Comparison of ENCODE assay signal across 8 cellular contexts in genomic region chr3:155554777-155555445, GRCh38.
A peak's percentile ranks its signal among the peaks of the same experiment; 100 is the strongest.
DNase-seq lines count a peak whose midpoint lies in the region; ATAC-seq and TF ChIP-seq lines count a peak whose summit lies in the region.

No MANE protein-coding gene starts in this region.

- no peak overlapping the region for H3K4me3 Mint-ChIP-seq in immature natural killer cell

- H3K4me1 ChIP-seq in right cardiac atrium (ENCODE audit: control insufficient read depth, insufficient read depth, low read length) (no peaks in the 10 kb centered on the region), osteoblast (ENCODE audit: insufficient read depth, low read length) (no peaks in the 10 kb centered on the region), uterus (no peaks in the 10 kb centered on the region)

- H3K9me3 ChIP-seq in right cardiac atrium (ENCODE audit: control insufficient read depth, low read length) (no peaks in the 10 kb centered on the region), osteoblast (ENCODE audit: low read depth, low read length) (no peaks in the 10 kb centered on the region), uterus (no peaks in the 10 kb centered on the region)

- H3K27ac ChIP-seq in right cardiac atrium (ENCODE audit: low read length): no peak overlapping the region
- H3K27ac ChIP-seq in osteoblast (ENCODE audit: low read depth, low read length): no peak overlapping the region
- no peak overlapping the region for H3K27ac ChIP-seq in uterus

- DNase-seq in GM12864 (ENCODE audit: low read depth) (peak; percentile 7), immature natural killer cell (peak in 2 of 3 donors; percentile 5 to 6), hypothalamus (lab: John Stamatoyannopoulos, UW) (no peak), right cardiac atrium (no peak), osteoblast (ENCODE audit: insufficient read length, low spot score, missing footprints) (no peak), uterus (no peak)

- no peaks in the 10 kb centered on the region for H3K36me3 ChIP-seq in osteoblast (ENCODE audit: insufficient read depth, low read length)
- H3K36me3 ChIP-seq in uterus: no peaks in the 10 kb centered on the region

- no peaks in the 10 kb centered on the region for H3K79me2 ChIP-seq in osteoblast (ENCODE audit: insufficient read depth, low read length)

- H4K20me1 ChIP-seq in osteoblast (ENCODE audit: insufficient read depth, low read length): no peaks in the 10 kb centered on the region

- H3K4me3 ChIP-seq in GM12864 (ENCODE audit: low read depth, low read length): no peak overlapping the region
- no peak overlapping the region for H3K4me3 ChIP-seq in right cardiac atrium (ENCODE audit: low read length)
- H3K4me3 ChIP-seq in osteoblast (ENCODE audit: insufficient read depth, low read length): no peak overlapping the region
- no peak overlapping the region for H3K4me3 ChIP-seq in uterus

- H3K9me3 Mint-ChIP-seq in immature natural killer cell: no peaks in the 10 kb centered on the region

- TF ChIP-seq POLR2A in uterus (IDR thresholded peaks at IDR 0.05): no peak

- intact Hi-C loops in right cardiac atrium (cut with DNase I) (no loop called here), uterus (cut with DNase I; ENCODE audit: low total_unique reads) (no loop called here)

- H2AFZ ChIP-seq in osteoblast (ENCODE audit: low read length): no peak overlapping the region

- WGBS in right cardiac atrium: 66% methylated on average over 4 of the region's 4 CpGs

- no peaks in the 10 kb centered on the region for H3K36me3 Mint-ChIP-seq in immature natural killer cell

- H3K27ac Mint-ChIP-seq in immature natural killer cell: no peak overlapping the region

- peaks cover 15 to 28% of the 10 kb centered on the region in 2 donors for H3K4me1 Mint-ChIP-seq in immature natural killer cell

- H3K27me3 ChIP-seq in right cardiac atrium (ENCODE audit: control insufficient read depth, insufficient read depth) (no peaks in the 10 kb centered on the region), osteoblast (ENCODE audit: insufficient read depth, low read length) (no peaks in the 10 kb centered on the region), uterus (no peaks in the 10 kb centered on the region)

- peak; percentile 68 for ATAC-seq in GM21576 (IDR thresholded peaks at IDR 0.05; ENCODE audit: unreplicated experiment)
- peak; percentile 90 for ATAC-seq in HG03571 (IDR thresholded peaks at IDR 0.05; ENCODE audit: unreplicated experiment)
- no peak for ATAC-seq in right cardiac atrium

- no peak overlapping the region for H3K4me2 ChIP-seq in osteoblast (ENCODE audit: insufficient read depth, low read length)

- no peaks in the 10 kb centered on the region for H3K27me3 Mint-ChIP-seq in immature natural killer cell (ENCODE audit: low read depth in 3 of 3)

- TF ChIP-seq CTCF in GM12864 (IDR thresholded peaks at IDR 0.05; ENCODE audit: low read depth, low read length, missing control alignments) (no peak), osteoblast (IDR thresholded peaks at IDR 0.05; ENCODE audit: extremely low read depth, low read depth, low read length) (no peak), uterus (IDR thresholded peaks at IDR 0.05) (no peak)

Comparison
In these comparisons a context has a peak if more than half of its experiments do, and no peak if none do; other contexts are left out.
1. DNase-seq: peak in GM12864 (single experiment) and immature natural killer cell (2 of 3); none in hypothalamus (0 of 51), right cardiac atrium (0 of 3), osteoblast (single experiment) and uterus (0 of 2).
2. ATAC-seq: peak in GM21576 (single experiment) and HG03571 (single experiment); none in right cardiac atrium (0 of 2).